In the genomic region with DNA sequence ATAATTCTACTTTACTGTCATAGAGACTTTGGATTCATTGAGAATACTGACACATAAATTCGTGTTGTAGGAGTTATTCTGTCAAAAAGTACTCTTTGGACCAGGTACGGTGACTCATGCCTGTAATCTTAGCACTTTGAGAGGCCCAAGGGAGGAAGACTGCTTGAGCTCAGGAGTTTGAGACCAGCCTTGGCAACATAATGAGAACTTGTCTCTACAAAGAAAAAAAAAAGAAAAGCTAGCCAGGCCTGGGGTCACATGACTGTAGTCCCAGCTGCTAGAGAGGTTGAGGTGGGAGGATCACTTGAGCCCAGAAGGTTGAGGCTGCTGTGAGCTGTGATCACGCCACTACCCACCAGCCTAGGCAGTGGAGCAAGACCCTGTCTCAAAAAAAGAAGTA, we compare ENCODE assay signal across 16 cellular contexts.
"Had no signal": no experiment of that assay in that cellular context is flagged by ENCODE, and none has a peak within 500 bp of the region (broad histone marks: within the 10 kb centered on the region; RNA-seq: fewer than 3 reads in every experiment).

No MANE protein-coding gene starts in this region.

- H3K9me3 ChIP-seq: body of pancreas, left lung, transverse colon had no signal

- DNase-seq: activated B cell treated with CpG ODN at 0.5 μM for 24 hours; activated CD4-positive, alpha-beta memory T cell treated with anti-CD3 and anti-CD28 coated beads for 36 hours; activated CD4-positive, alpha-beta T cell treated with anti-CD3 and anti-CD28 coated beads for 4 hours; activated CD8-positive, alpha-beta memory T cell treated with anti-CD3 and anti-CD28 coated beads, Interleukin-2, amount 10 ng/mL, durations not matched to agents 7 days and 5 days; activated naive CD4-positive, alpha-beta T cell; activated naive CD8-positive, alpha-beta T cell treated with anti-CD3 and anti-CD28 coated beads for 36 hours; amygdala; body of pancreas; central memory CD4-positive, alpha-beta T cell; left lung; midbrain; occipital lobe; stimulated activated CD4-positive, alpha-beta T cell treated with anti-CD3 and anti-CD28 coated beads, Interleukin-2, amount 100 ng/mL, for 24 hours; transverse colon had no signal

- H3K36me3 ChIP-seq: left lung had no signal

- H3K27me3 ChIP-seq: body of pancreas, left lung, transverse colon had no signal

- FAIRE-seq: TTC549 had no signal

- H3K27ac ChIP-seq: body of pancreas, coronary artery, left lung, transverse colon had no signal

- H3K4me3 ChIP-seq: body of pancreas, coronary artery, left lung, transverse colon had no signal

- H3K4me1 ChIP-seq: left lung, transverse colon had no signal
